1 cellular context compared by ENCODE assay signal in the genomic region with DNA sequence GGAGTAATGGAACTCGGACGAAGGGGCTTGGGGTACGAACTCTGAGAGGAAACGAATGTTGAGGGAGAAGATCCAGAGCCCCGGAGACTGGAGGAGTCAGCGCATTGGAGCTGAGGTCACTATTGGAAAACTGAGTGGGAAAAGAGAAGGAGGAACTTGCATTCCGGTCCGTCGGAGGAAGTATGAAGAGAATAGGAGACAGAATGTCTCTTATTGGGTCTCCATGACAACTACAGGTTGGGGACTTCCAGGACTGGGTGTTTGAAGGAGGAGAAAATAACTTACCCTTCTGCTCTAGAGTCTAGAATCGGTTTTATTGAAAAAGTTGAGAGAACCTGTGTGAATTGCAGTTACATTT.
TF ChIP-seq lines count a peak whose summit lies in the region.

No MANE protein-coding gene starts in this region.

TF ChIP-seq in IMR-90, 13 proteins besides CTCF, POLR2A, EP300 and RAD21 (continued from another document):
- TF ChIP-seq, protein P1, sequence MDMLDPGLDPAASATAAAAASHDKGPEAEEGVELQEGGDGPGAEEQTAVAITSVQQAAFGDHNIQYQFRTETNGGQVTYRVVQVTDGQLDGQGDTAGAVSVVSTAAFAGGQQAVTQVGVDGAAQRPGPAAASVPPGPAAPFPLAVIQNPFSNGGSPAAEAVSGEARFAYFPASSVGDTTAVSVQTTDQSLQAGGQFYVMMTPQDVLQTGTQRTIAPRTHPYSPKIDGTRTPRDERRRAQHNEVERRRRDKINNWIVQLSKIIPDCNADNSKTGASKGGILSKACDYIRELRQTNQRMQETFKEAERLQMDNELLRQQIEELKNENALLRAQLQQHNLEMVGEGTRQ (IDR thresholded peaks at IDR 0.05; ENCODE audit: low read depth, low read length), result no peak
TF ChIP-seq in IMR-90: peak in this region for 0.
